2 cellular contexts compared by ENCODE assay signal in the genomic region with DNA sequence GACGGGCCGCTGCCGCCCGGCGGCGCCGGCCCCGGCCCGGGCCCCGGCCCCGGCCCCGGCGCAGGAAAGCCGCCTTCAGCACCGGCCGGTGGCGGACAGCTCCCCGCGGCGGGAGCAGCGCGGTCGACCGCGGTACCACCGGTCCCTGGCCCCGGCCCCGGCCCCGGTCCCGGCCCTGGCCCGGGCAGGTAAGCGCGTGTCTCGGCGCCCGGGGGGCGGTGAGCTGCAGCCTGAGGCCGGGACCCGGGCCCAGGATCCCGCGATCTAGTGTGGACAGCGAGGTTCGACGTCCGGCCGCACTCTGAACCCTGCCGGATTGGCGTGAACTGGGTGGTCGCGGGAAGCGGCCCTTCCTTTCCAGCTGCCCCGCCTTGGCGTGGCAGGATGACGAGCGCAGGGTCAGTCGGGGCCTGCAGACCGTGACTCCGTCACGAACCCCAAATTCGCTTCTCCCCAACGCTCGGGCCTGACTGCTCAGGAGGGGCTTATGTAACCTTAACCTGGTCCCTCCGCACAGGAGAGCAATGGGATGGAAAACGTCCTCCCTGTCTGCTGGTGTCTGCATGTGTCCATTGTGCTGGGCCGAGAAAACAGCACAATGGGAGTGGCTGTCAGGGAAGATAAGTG.
TF ChIP-seq lines count a peak whose summit lies in the region.

No MANE protein-coding gene starts in this region.

TF ChIP-seq in SK-N-SH treated with all-trans-retinoic acid at 6 μM for 48 hours, 23 proteins besides CTCF, POLR2A, EP300 and RAD21 (continued from another document):
- no peak for TF ChIP-seq TSHZ2 (CRISPR knock-in tag; IDR thresholded peaks at IDR 0.05)
- TF ChIP-seq ZFP30 (CRISPR knock-in tag; IDR thresholded peaks at IDR 0.05): no peak
- no peak for TF ChIP-seq CREB5 (CRISPR knock-in tag; IDR thresholded peaks at IDR 0.05; ENCODE audit: low read depth)
- TF ChIP-seq ZFP3 (CRISPR knock-in tag; IDR thresholded peaks at IDR 0.05): no peak
- TF ChIP-seq ZNF565 (CRISPR knock-in tag; conservative IDR thresholded peaks at IDR 0.05; ENCODE audit: low read depth): no peak
- no peak for TF ChIP-seq RARB (CRISPR knock-in tag; IDR thresholded peaks at IDR 0.05)
- TF ChIP-seq ZNF70 (CRISPR knock-in tag; IDR thresholded peaks at IDR 0.05): no peak
TF ChIP-seq in SK-N-SH treated with all-trans-retinoic acid at 6 μM for 48 hours: peak in this region for 0.

TF ChIP-seq in HepG2, 621 proteins besides CTCF, POLR2A, EP300 and RAD21 (continued from another document and continues in another):
- TF ChIP-seq MEF2D (CRISPR knock-in tag; IDR thresholded peaks at IDR 0.05) (no peak), ZSCAN30 (CRISPR knock-in tag; IDR thresholded peaks at IDR 0.05) (no peak), PRDM4 (CRISPR knock-in tag; IDR thresholded peaks at IDR 0.05; ENCODE audit: borderline replicate concordance) (no peak), ONECUT2 (CRISPR knock-in tag; IDR thresholded peaks at IDR 0.05) (no peak), TEAD3 (CRISPR knock-in tag; optimal IDR thresholded peaks at IDR 0.05; ENCODE audit: borderline replicate concordance) (no peak), MTA1 (CRISPR knock-in tag; IDR thresholded peaks at IDR 0.05; ENCODE audit: borderline replicate concordance) (no peak), HNRNPK (IDR thresholded peaks at IDR 0.05; ENCODE audit: low read depth, low read length, poor library complexity, severe bottlenecking) (no peak), CHD4 (IDR thresholded peaks at IDR 0.05; ENCODE audit: borderline replicate concordance, low read length) (no peak), SCMH1 (CRISPR knock-in tag; IDR thresholded peaks at IDR 0.05; ENCODE audit: borderline replicate concordance) (no peak), ZNF7 (CRISPR knock-in tag; IDR thresholded peaks at IDR 0.05) (no peak), ERF (CRISPR knock-in tag; IDR thresholded peaks at IDR 0.05) (peak; percentile 82; the same call in 1 of the 2 replicates), KLF13 (CRISPR knock-in tag; IDR thresholded peaks at IDR 0.05) (no peak), STAT5B (CRISPR knock-in tag; IDR thresholded peaks at IDR 0.05) (no peak), PLRG1 (conservative IDR thresholded peaks at IDR 0.05) (no peak), POLR2AphosphoS2 (IDR thresholded peaks at IDR 0.05; ENCODE audit: low read depth, low read length) (no peak), BRD4 (CRISPR knock-in tag; IDR thresholded peaks at IDR 0.05) (no peak), ATF1 (CRISPR knock-in tag; IDR thresholded peaks at IDR 0.05) (no peak), ZHX2 (IDR thresholded peaks at IDR 0.05; ENCODE audit: low read depth) (no peak), ZHX2 (CRISPR knock-in tag; IDR thresholded peaks at IDR 0.05; ENCODE audit: borderline replicate concordance) (0 out of 2 replicates have a peak, but pooled peaks have one; percentile 68), MEIS2 (CRISPR knock-in tag; IDR thresholded peaks at IDR 0.05) (peak; percentile 93), POGK (CRISPR knock-in tag; conservative IDR thresholded peaks at IDR 0.05) (0 out of 2 replicates have a peak, but pooled peaks have one; percentile 43), ZNF530 (CRISPR knock-in tag; IDR thresholded peaks at IDR 0.05; ENCODE audit: low read depth) (no peak), IRF2 (CRISPR knock-in tag; IDR thresholded peaks at IDR 0.05) (peak; percentile 10; the same call in 1 of the 2 replicates), ZNF615 (CRISPR knock-in tag; IDR thresholded peaks at IDR 0.05; ENCODE audit: borderline replicate concordance) (no peak), JDP2 (CRISPR knock-in tag; IDR thresholded peaks at IDR 0.05; ENCODE audit: borderline replicate concordance) (peak; percentile 37; the same call in 1 of the 2 replicates), ZNF44 (CRISPR knock-in tag; IDR thresholded peaks at IDR 0.05) (no peak), KLF6 (CRISPR knock-in tag; IDR thresholded peaks at IDR 0.05) (peak; percentile 78), THYN1 (CRISPR knock-in tag; IDR thresholded peaks at IDR 0.05; ENCODE audit: borderline replicate concordance, low read depth) (no peak), GMEB2 (CRISPR knock-in tag; IDR thresholded peaks at IDR 0.05; ENCODE audit: low read depth) (no peak), AHDC1 (CRISPR knock-in tag; IDR thresholded peaks at IDR 0.05; ENCODE audit: borderline replicate concordance) (no peak), HDAC1 (CRISPR knock-in tag; IDR thresholded peaks at IDR 0.05) (peak; percentile 56; the same call in 1 of the 2 replicates), ZSCAN20 (CRISPR knock-in tag; IDR thresholded peaks at IDR 0.05; ENCODE audit: borderline replicate concordance) (peak; percentile 71; the same call in 1 of the 2 replicates), CBX1 (IDR thresholded peaks at IDR 0.05; ENCODE audit: low read depth) (no peak), ZNF430 (CRISPR knock-in tag; IDR thresholded peaks at IDR 0.05) (no peak), SALL2 (CRISPR knock-in tag; IDR thresholded peaks at IDR 0.05) (no peak; the same call in 1 of the 2 replicates), EEA1 (CRISPR knock-in tag; IDR thresholded peaks at IDR 0.05; ENCODE audit: borderline replicate concordance) (no peak; the same call in 1 of the 2 replicates), SRSF4 (IDR thresholded peaks at IDR 0.05; ENCODE audit: low read depth, low read length, poor library complexity, severe bottlenecking) (no peak), FOXA1 (IDR thresholded peaks at IDR 0.05) (no peak), FOXA1 (CRISPR knock-in tag; IDR thresholded peaks at IDR 0.05) (no peak), ZSCAN29 (CRISPR knock-in tag; conservative IDR thresholded peaks at IDR 0.05) (no peak)
- TF ChIP-seq, protein P1, sequence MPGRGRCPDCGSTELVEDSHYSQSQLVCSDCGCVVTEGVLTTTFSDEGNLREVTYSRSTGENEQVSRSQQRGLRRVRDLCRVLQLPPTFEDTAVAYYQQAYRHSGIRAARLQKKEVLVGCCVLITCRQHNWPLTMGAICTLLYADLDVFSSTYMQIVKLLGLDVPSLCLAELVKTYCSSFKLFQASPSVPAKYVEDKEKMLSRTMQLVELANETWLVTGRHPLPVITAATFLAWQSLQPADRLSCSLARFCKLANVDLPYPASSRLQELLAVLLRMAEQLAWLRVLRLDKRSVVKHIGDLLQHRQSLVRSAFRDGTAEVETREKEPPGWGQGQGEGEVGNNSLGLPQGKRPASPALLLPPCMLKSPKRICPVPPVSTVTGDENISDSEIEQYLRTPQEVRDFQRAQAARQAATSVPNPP (CRISPR knock-in tag; IDR thresholded peaks at IDR 0.05): no peak
